8 cellular contexts compared by ENCODE assay signal in the genomic region with DNA sequence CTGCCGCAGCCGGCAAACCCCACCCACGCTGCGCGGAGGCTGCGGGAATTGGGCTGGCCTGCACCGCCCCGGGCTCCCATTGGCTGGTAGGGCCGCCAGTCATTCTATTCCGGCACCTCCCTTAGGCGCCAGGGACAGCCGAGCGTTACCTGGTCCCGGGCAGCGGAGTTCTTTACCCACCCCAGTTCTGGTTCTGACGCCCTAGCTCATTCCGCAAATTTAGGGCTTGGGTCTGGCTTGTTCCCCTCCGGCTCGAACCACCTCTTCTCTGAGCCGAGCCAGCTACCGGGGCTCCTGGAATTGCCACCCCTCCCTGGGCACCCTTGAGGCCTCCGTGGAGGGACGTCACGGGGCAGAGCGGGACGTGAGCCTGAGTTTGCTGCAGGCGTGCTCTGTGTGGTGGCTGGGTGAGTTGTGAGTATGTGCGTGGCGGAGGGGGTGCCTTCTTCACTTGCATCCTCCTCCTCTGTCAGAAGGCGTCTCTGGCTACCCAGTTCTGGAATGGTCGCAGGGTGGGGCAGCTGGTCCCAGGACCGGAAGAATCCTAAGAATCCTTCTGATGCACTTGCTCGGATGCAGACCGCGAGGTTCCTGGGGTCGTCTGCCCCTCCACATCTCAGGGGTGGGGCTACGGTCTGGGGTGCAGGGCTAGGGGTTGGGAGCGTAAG. TPM values are rescaled to one million over a fixed set of nuclear protein-coding genes. Genes with fewer than 3 reads are reported as not detected.
A peak's percentile ranks its signal among the peaks of the same experiment; 100 is the strongest.
DNase-seq lines count a peak whose midpoint lies in the region; ATAC-seq and TF ChIP-seq lines count a peak whose summit lies in the region.

PDZD7 (minus strand) TSS at position 2 of the 668 bp plus-strand sequence. CDS start 910 bp downstream, outside the sequence.
SFXN3 (plus strand) TSS at position 107 of the 668 bp plus-strand sequence. CDS start 3,461 bp downstream, outside the sequence.

- no peaks in the 10 kb centered on the region for H3K27me3 ChIP-seq in A673 (replicated peaks; ENCODE audit: insufficient read depth, low read depth, low read length, poor library complexity)

- no peak for TF ChIP-seq CTCF in A673 (conservative IDR thresholded peaks at IDR 0.05; ENCODE audit: low read depth, low read length)

- H3K27ac ChIP-seq in A673 (ENCODE audit: low read depth, low read length, poor library complexity, severe bottlenecking) (peak within 1 kb of the TSS; percentile 68), caudate nucleus (ENCODE audit: low read depth, low read length) (peak within 1 kb of the TSS; percentile 90)

- CTCF ChIA-PET in A673 (lab: Charles Lee) = interaction anchor here (0.7 to 1.6 kb wide), 5 partner anchors 10 to 19 kb away, joined by 3 to 14 read pairs (median 11); no protein-coding TSS in a partner anchor

- ATAC-seq in GM18868 (IDR thresholded peaks at IDR 0.05; ENCODE audit: unreplicated experiment) (peak; percentile 93), HG03108 (IDR thresholded peaks at IDR 0.05; ENCODE audit: unreplicated experiment) (peak; percentile 88)

- H3K9me3 ChIP-seq in A673 (ENCODE audit: low read depth, low read length, poor library complexity, severe bottlenecking) = no peaks in the 10 kb centered on the region

- H3K36me3 ChIP-seq in A673 (ENCODE audit: insufficient read depth, low read length, poor library complexity, severe bottlenecking) = no peaks in the 10 kb centered on the region

- H3K4me1 ChIP-seq in A673 (ENCODE audit: insufficient read depth, low read length, poor library complexity, severe bottlenecking) = peaks cover 11% of the 10 kb centered on the region

- peak within 1 kb of the TSS; percentile 56 for H3K4me3 ChIP-seq in A673 (ENCODE audit: low read depth, low read length, poor library complexity, severe bottlenecking)

- no TSS peak for BruUV-seq in A673 (replicated peaks; lab: Mats Ljungman, UMichigan)

- POLR2A ChIA-PET in A673 (lab: Charles Lee; ENCODE audit: low non-redundant PET) = interaction anchor here (0.6 kb wide), 1 partner anchor 14 kb away, joined by 7 read pairs; no protein-coding TSS in a partner anchor

- intact Hi-C loops in A673 (cut with micrococcal nuclease; ENCODE audit: unreplicated experiment) = no loop called here

- DNase-seq in A673 (ENCODE audit: low spot score) (peak; percentile 95), NCI-H2227 (lab: John Stamatoyannopoulos, UW; ENCODE audit: unreplicated experiment) (peak; percentile 91), caudate nucleus (lab: John Stamatoyannopoulos, UW) (peak; percentile 48 to 98 (median 93)), islet precursor cell (peak; percentile 96)
- DNase-seq in activated CD4-positive, CD25-positive, alpha-beta regulatory T cell treated with anti-CD3 and anti-CD28 coated beads, Interleukin-2, amount 50 U/mL, for 16 hours (ENCODE audit: low read depth, low spot score) = peak; percentile 83
- DNase-seq in stimulated activated CD4-positive, alpha-beta T cell treated with anti-CD3 and anti-CD28 coated beads, Interleukin-12 subunit alpha, Interleukin-12 subunit beta, amount 100 ng/mL, for 4 hours = peak; percentile 98

RNA-seq across cellular contexts. Expression of gene PDZD7, which starts in this region (rescaled TPM):
- 0.26 and 0.30 TPM in 2 replicates for total RNA-seq in A673 (2021)

RNA-seq across cellular contexts. Expression of gene SFXN3, which starts in this region (rescaled TPM):
- 15.5 and 16.9 TPM in 2 replicates for total RNA-seq in A673 (2021)

Comparison
In these comparisons a context has a peak if more than half of its experiments do, and no peak if none do; other contexts are left out.
1. Peak in every context shown above with its lines: DNase-seq, ATAC-seq, H3K4me3 ChIP-seq and H3K27ac ChIP-seq.